In the genomic region with DNA sequence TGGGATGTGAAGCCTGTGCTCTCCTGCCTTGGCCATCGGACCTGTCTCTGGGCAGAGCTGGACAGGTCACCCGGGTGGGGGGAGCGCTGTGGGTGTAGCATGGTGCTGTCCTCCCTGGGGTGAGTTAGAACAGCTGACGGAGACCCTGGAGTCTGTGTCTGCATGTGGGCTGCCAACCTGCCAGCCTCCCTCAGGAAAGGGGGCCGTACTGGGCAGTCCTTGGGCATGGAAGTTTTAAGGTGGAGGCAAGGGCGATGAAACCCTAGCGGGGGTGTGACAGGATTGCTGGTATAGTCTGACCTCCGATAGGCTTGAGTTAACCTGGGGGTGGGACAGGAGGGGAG, we compare ENCODE assay signal across 1 cellular context.
A peak's percentile ranks its signal among the peaks of the same experiment; 100 is the strongest.
TF ChIP-seq lines count a peak whose summit lies in the region.

No MANE protein-coding gene starts in this region.

TF ChIP-seq in HepG2, 621 proteins besides CTCF, POLR2A, EP300 and RAD21:
- TF ChIP-seq HMGA1 (CRISPR knock-in tag; conservative IDR thresholded peaks at IDR 0.05) (no peak), MAFF (IDR thresholded peaks at IDR 0.05; ENCODE audit: low read depth, low read length) (no peak), ATAD3A (CRISPR knock-in tag; IDR thresholded peaks at IDR 0.05) (no peak), ZC3H13 (CRISPR knock-in tag; IDR thresholded peaks at IDR 0.05) (peak; percentile 44; the same call in 1 of the 2 replicates), PTBP1 (IDR thresholded peaks at IDR 0.05; ENCODE audit: low read depth, low read length, poor library complexity, severe bottlenecking) (peak; percentile 38), ZFP90 (CRISPR knock-in tag; IDR thresholded peaks at IDR 0.05; ENCODE audit: borderline replicate concordance) (no peak), AGO2 (optimal IDR thresholded peaks at IDR 0.05; ENCODE audit: low read depth, low read length) (peak; percentile 83), POLR2AphosphoS5 (IDR thresholded peaks at IDR 0.05; ENCODE audit: low read depth, low read length) (peak; percentile 52; the same call in 1 of the 2 replicates), RBFOX2 (IDR thresholded peaks at IDR 0.05; ENCODE audit: low read depth, low read length) (peak; percentile 42; the same call in 1 of the 2 replicates)
